13 cellular contexts compared by ENCODE assay signal in the genomic region with DNA sequence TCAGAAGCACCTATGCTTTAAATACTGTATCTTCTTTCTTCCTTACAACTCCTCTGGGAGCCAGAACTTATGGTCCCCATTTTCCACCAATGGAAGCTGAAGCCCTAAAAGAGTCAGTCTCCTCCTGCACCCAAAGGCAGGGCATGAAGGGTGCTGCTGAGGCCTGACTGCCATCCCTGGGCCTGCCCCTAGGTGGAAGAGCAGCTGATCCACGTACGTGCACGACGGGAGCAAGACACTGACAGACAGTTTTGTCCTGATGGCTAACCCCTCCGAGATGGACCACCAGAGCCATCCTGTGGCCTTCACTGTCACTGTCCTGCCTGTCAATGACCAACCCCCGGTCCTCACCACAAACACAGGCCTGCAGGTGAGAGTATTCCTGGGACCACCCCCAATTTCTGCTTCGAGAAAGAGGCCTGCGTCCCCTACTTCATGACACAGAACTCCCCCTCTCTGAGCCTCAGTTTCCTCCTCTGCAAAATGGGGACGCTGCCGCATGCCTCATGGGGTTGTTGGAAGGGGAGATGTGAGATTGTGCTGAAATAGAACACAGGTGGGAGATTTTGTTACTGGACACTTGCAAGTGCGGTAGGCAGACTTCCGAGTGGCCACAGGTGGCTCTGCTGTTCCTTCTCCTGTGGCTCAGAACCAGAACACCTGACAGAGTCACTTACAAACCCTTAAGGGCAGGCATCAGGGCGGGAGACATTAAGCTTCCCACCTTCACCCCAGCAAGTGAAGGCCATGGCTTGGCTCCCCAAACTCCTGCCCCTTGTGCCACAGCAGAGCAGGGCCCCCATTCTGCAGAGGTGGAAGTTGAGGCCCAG.
DNase-seq lines count a peak whose midpoint lies in the region; ATAC-seq, FAIRE-seq and TF ChIP-seq lines count a peak whose summit lies in the region.
"Had no signal": no experiment of that assay in that cellular context is flagged by ENCODE, and none has a peak within 500 bp of the region (broad histone marks: within the 10 kb centered on the region; RNA-seq: fewer than 3 reads in every experiment).

No MANE protein-coding gene starts in this region.

- H3K9ac ChIP-seq in neural progenitor cell = no peak overlapping the region

- FAIRE-seq in bronchial epithelial cell (lab: Jason Lieb, UNC) = no peak

- no peak overlapping the region for H3K4me3 ChIP-seq in bronchial epithelial cell (ENCODE audit: low read depth, low read length)
- no peak overlapping the region for H3K4me3 ChIP-seq in neural progenitor cell
- H3K4me3 ChIP-seq: HAP-1, psoas muscle had no signal

- no peak overlapping the region for H2AFZ ChIP-seq in neural progenitor cell (replicated peaks)

- no peaks in the 10 kb centered on the region for H4K20me1 ChIP-seq in neural progenitor cell (ENCODE audit: low read depth)

- no peaks in the 10 kb centered on the region for H3K4me1 ChIP-seq in neural progenitor cell
- H3K4me1 ChIP-seq: HAP-1, psoas muscle had no signal

- no peak overlapping the region for H3K4me3 Mint-ChIP-seq in HFFc6
- H3K4me3 Mint-ChIP-seq in neural progenitor cell = peak overlapping the region; percentile 6
- H3K4me3 Mint-ChIP-seq: activated naive CD4-positive, alpha-beta T cell treated with anti-CD3 and anti-CD28 coated beads, Interleukin-2, amount 50 U/mL, for 24 hours had no signal

- H3K4me1 Mint-ChIP-seq in HFFc6 (ENCODE audit: low read depth) (no peaks in the 10 kb centered on the region), neural progenitor cell (peaks cover 2% of the 10 kb centered on the region)
- H3K4me1 Mint-ChIP-seq: activated naive CD4-positive, alpha-beta T cell treated with anti-CD3 and anti-CD28 coated beads, Interleukin-2, amount 50 U/mL, for 24 hours had no signal

- ATAC-seq in HG02642 (IDR thresholded peaks at IDR 0.05; ENCODE audit: poor library complexity, unreplicated experiment) = no peak
- no peak for ATAC-seq in GM18517 (IDR thresholded peaks at IDR 0.05; ENCODE audit: unreplicated experiment)

- no peak overlapping the region for H3K27ac ChIP-seq in neural progenitor cell
- H3K27ac ChIP-seq: psoas muscle had no signal

- H3F3A ChIP-seq in neural progenitor cell (ENCODE audit: low read depth) = no peaks in the 10 kb centered on the region

- H3K4me2 ChIP-seq in neural progenitor cell = no peak overlapping the region

- TF ChIP-seq CTCF in HFFc6 (IDR thresholded peaks at IDR 0.05) = peak; percentile 55
- peak; percentile 18 for TF ChIP-seq CTCF in bronchial epithelial cell (IDR thresholded peaks at IDR 0.05; ENCODE audit: insufficient read depth, low read length, severe bottlenecking)
- TF ChIP-seq CTCF in neural progenitor cell (IDR thresholded peaks at IDR 0.05) = peak; percentile 37

- H3K9me3 ChIP-seq in neural progenitor cell (ENCODE audit: low read depth) = no peaks in the 10 kb centered on the region
- H3K9me3 ChIP-seq: HAP-1, psoas muscle had no signal

- H3K27me3 ChIP-seq in bronchial epithelial cell (ENCODE audit: control insufficient read depth, insufficient read depth, low read length) = no peaks in the 10 kb centered on the region
- no peaks in the 10 kb centered on the region for H3K27me3 ChIP-seq in neural progenitor cell

- peak; percentile 16 for DNase-seq in NCI-H2171 treated with DMSO at 0.1 percent for 48 hours (lab: John Stamatoyannopoulos, UW)
- DNase-seq in NCI-H2171 (lab: John Stamatoyannopoulos, UW) = no peak
- DNase-seq in HFFc6 = no peak
- no peak for DNase-seq in bronchial epithelial cell (ENCODE audit: low read depth)
- peak; percentile 44 for DNase-seq in neural progenitor cell (ENCODE audit: low spot score)
- no peak for DNase-seq in NOMO-1 treated with dmso at 0.1 percent for 144 hours (lab: John Stamatoyannopoulos, UW; ENCODE audit: unreplicated experiment)
- DNase-seq: GF-D8, midbrain had no signal

- H3K79me2 ChIP-seq in neural progenitor cell (ENCODE audit: low read depth) = no peaks in the 10 kb centered on the region

- H3K27ac Mint-ChIP-seq in HFFc6 = no peak overlapping the region
- no peak overlapping the region for H3K27ac Mint-ChIP-seq in neural progenitor cell
- H3K27ac Mint-ChIP-seq: activated naive CD4-positive, alpha-beta T cell treated with anti-CD3 and anti-CD28 coated beads, Interleukin-2, amount 50 U/mL, for 24 hours had no signal

- H3K36me3 ChIP-seq in bronchial epithelial cell (ENCODE audit: control insufficient read depth, insufficient read depth, low read length) (no peaks in the 10 kb centered on the region), neural progenitor cell (no peaks in the 10 kb centered on the region)
- H3K36me3 ChIP-seq: HAP-1 had no signal

- H3K9me3 Mint-ChIP-seq in HFFc6 (no peaks in the 10 kb centered on the region), neural progenitor cell (peaks cover 3% of the 10 kb centered on the region)
- H3K9me3 Mint-ChIP-seq: activated naive CD4-positive, alpha-beta T cell treated with anti-CD3 and anti-CD28 coated beads, Interleukin-2, amount 50 U/mL, for 24 hours had no signal

- H3K36me3 Mint-ChIP-seq in HFFc6 (ENCODE audit: low read depth) (no peaks in the 10 kb centered on the region), neural progenitor cell (no peaks in the 10 kb centered on the region)
- H3K36me3 Mint-ChIP-seq: activated naive CD4-positive, alpha-beta T cell treated with anti-CD3 and anti-CD28 coated beads, Interleukin-2, amount 50 U/mL, for 24 hours had no signal

- H3K27me3 Mint-ChIP-seq in HFFc6 (ENCODE audit: insufficient read depth) = peaks cover 14% of the 10 kb centered on the region
- peaks cover 5% of the 10 kb centered on the region for H3K27me3 Mint-ChIP-seq in neural progenitor cell (ENCODE audit: insufficient read depth, low read depth)
- H3K27me3 Mint-ChIP-seq: activated naive CD4-positive, alpha-beta T cell treated with anti-CD3 and anti-CD28 coated beads, Interleukin-2, amount 50 U/mL, for 24 hours had no signal

Comparison
In these comparisons a context has a peak if more than half of its experiments do, and no peak if none do; other contexts are left out.
1. DNase-seq: peak in NCI-H2171 treated with DMSO at 0.1 percent for 48 hours (single experiment) and neural progenitor cell (single experiment); none in NCI-H2171 (single experiment), HFFc6 (single experiment), bronchial epithelial cell (single experiment) and NOMO-1 treated with dmso at 0.1 percent for 144 hours (single experiment).
2. Peak in every context shown above with its lines, with median percentiles within 50 percentile points of each other: CTCF ChIP-seq.